ENCODE assay signal across 36 cellular contexts in the genomic region with DNA sequence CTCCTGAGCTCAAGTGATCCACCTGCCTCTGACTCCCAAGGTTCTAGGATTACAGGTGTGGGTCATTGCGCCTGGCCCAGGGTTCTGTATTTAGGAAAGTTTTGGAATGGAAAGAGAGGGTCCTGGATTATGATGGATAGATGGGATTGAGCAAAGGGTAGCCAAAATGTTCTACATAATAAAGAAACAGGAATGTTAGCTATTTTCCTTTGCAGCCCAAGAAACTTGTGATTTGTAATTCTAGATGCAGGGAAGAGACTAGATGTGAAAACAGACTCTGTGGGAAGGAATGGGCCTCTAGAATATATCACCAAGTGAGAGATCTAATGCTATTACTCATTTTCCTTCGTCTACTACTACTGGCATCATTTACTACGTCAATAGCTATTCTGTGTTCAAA.
"Had no signal": no experiment of that assay in that cellular context is flagged by ENCODE, and none has a peak within 500 bp of the region (broad histone marks: within the 10 kb centered on the region; RNA-seq: fewer than 3 reads in every experiment).

No MANE protein-coding gene starts in this region.

- H3K4me3 ChIP-seq: body of pancreas, breast epithelium had no signal

- H3K36me3 Mint-ChIP-seq: activated CD8-positive, alpha-beta memory T cell treated with anti-CD3 and anti-CD28 coated beads, Interleukin-2, amount 10 ng/mL, durations not matched to agents 7 days and 5 days; activated naive CD4-positive, alpha-beta T cell treated with anti-CD3 and anti-CD28 coated beads, Interleukin-2, amount 10 ng/mL, durations not matched to agents 7 days and 5 days; activated naive CD4-positive, alpha-beta T cell treated with anti-CD3 and anti-CD28 coated beads, Interleukin-2, amount 50 U/mL, for 24 hours; activated naive CD8-positive, alpha-beta T cell; activated naive CD8-positive, alpha-beta T cell treated with anti-CD3 and anti-CD28 coated beads, Interleukin-2, amount 10 ng/mL, durations not matched to agents 7 days and 5 days had no signal

- DNase-seq: activated CD4-positive, alpha-beta memory T cell treated with anti-CD3 and anti-CD28 coated beads, Interleukin-2, amount 10 ng/mL, durations not matched to agents 7 days and 5 days; activated CD4-positive, alpha-beta T cell treated with anti-CD3 and anti-CD28 coated beads for 1 hour; activated CD4-positive, alpha-beta T cell treated with anti-CD3 and anti-CD28 coated beads for 36 hours; activated CD4-positive, alpha-beta T cell treated with anti-CD3 and anti-CD28 coated beads for 48 hours; activated CD4-positive, alpha-beta T cell treated with anti-CD3 and anti-CD28 coated beads, Interleukin-2, amount 10 ng/mL, durations not matched to agents 7 days and 5 days; activated CD4-positive, alpha-beta T cell treated with anti-CD3 and anti-CD28 coated beads, Interleukin-2, amount 50 U/mL, for 48 hours; activated CD4-positive, CD25-positive, alpha-beta regulatory T cell; activated CD8-positive, alpha-beta memory T cell treated with anti-CD3 and anti-CD28 coated beads for 24 hours; activated CD8-positive, alpha-beta memory T cell treated with anti-CD3 and anti-CD28 coated beads, Interleukin-2, amount 10 ng/mL, durations not matched to agents 7 days and 5 days; activated CD8-positive, alpha-beta memory T cell treated with anti-CD3 and anti-CD28 coated beads, Interleukin-2, amount 50 U/mL, for 48 hours; activated CD8-positive, alpha-beta T cell treated with anti-CD3 and anti-CD28 coated beads, Interleukin-2, amount 10 ng/mL, durations not matched to agents 7 days and 5 days; activated effector memory CD4-positive, alpha-beta T cell treated with Interleukin-2 at 50 U/mL for 16 hours; activated gamma-delta T cell; activated naive CD4-positive, alpha-beta T cell treated with anti-CD3 and anti-CD28 coated beads, Interleukin-2, amount 10 ng/mL, durations not matched to agents 7 days and 5 days; activated naive CD4-positive, alpha-beta T cell treated with Interleukin-2 at 50 U/mL for 16 hours; activated naive CD8-positive, alpha-beta T cell treated with anti-CD3 and anti-CD28 coated beads, Interleukin-2, amount 10 ng/mL, durations not matched to agents 7 days and 5 days; activated naive CD8-positive, alpha-beta T cell treated with anti-CD3 and anti-CD28 coated beads, Interleukin-2, amount 50 U/mL, for 24 hours; activated T-cell treated with anti-CD3 and anti-CD28 coated beads, Interleukin-2, amount 50 U/mL, for 24 hours; activated T-cell treated with anti-CD3 and anti-CD28 coated beads, Interleukin-2, amount 50 U/mL, for 48 hours; amygdala; anterior cingulate cortex; body of pancreas; brain microvascular endothelial cell; central memory CD4-positive, alpha-beta T cell; T-helper 1 cell; T-helper 2 cell; T-helper 9 cell had no signal

- H3K4me1 ChIP-seq: body of pancreas, breast epithelium had no signal

- H3K27me3 Mint-ChIP-seq: activated CD4-positive, alpha-beta memory T cell treated with anti-CD3 and anti-CD28 coated beads, Interleukin-2, amount 10 ng/mL, durations not matched to agents 7 days and 5 days; activated CD4-positive, alpha-beta T cell treated with anti-CD3 and anti-CD28 coated beads for 36 hours; activated CD4-positive, alpha-beta T cell treated with anti-CD3 and anti-CD28 coated beads, Interleukin-2, amount 10 ng/mL, durations not matched to agents 7 days and 5 days; activated CD8-positive, alpha-beta memory T cell treated with anti-CD3 and anti-CD28 coated beads, Interleukin-2, amount 10 ng/mL, durations not matched to agents 7 days and 5 days; activated naive CD4-positive, alpha-beta T cell treated with anti-CD3 and anti-CD28 coated beads, Interleukin-2, amount 10 ng/mL, durations not matched to agents 7 days and 5 days; activated naive CD4-positive, alpha-beta T cell treated with anti-CD3 and anti-CD28 coated beads, Interleukin-2, amount 50 U/mL, for 24 hours; activated naive CD8-positive, alpha-beta T cell; activated naive CD8-positive, alpha-beta T cell treated with anti-CD3 and anti-CD28 coated beads, Interleukin-2, amount 50 U/mL, for 24 hours; activated T-cell treated with anti-CD3 and anti-CD28 coated beads, Interleukin-2, amount 50 U/mL, for 24 hours had no signal

- H3K27me3 ChIP-seq: body of pancreas, breast epithelium had no signal

- FAIRE-seq: astrocyte, TTC549 had no signal

- H3K9me3 ChIP-seq: body of pancreas, breast epithelium had no signal

- H3K9me3 Mint-ChIP-seq: activated CD4-positive, alpha-beta memory T cell treated with anti-CD3 and anti-CD28 coated beads, Interleukin-2, amount 10 ng/mL, durations not matched to agents 7 days and 5 days; activated CD4-positive, alpha-beta T cell treated with anti-CD3 and anti-CD28 coated beads, Interleukin-2, amount 10 ng/mL, durations not matched to agents 7 days and 5 days; activated naive CD4-positive, alpha-beta T cell treated with anti-CD3 and anti-CD28 coated beads, Interleukin-2, amount 10 ng/mL, durations not matched to agents 7 days and 5 days; activated naive CD4-positive, alpha-beta T cell treated with anti-CD3 and anti-CD28 coated beads, Interleukin-2, amount 50 U/mL, for 24 hours; activated naive CD8-positive, alpha-beta T cell treated with anti-CD3 and anti-CD28 coated beads, Interleukin-2, amount 10 ng/mL, durations not matched to agents 7 days and 5 days; activated naive CD8-positive, alpha-beta T cell treated with anti-CD3 and anti-CD28 coated beads, Interleukin-2, amount 50 U/mL, for 24 hours; activated T-cell treated with anti-CD3 and anti-CD28 coated beads, Interleukin-2, amount 50 U/mL, for 24 hours; activated T-helper 2 cell treated with anti-CD3 and anti-CD28 coated beads, Interferon-gamma antibody, Interleukin-2, Interleukin-4, amounts not matched to agents 10 μg/mL and 5 μg/mL and 100 μg/mL, durations not matched to agents 14 hours and 24 hours and 36 hours; T-helper 1 cell treated with Interleukin-12 subunit alpha and Interleukin-12 subunit beta and Interleukin-4 antibody, amounts not matched to agents 30 μg/mL and 1 μg/mL, for 36 hours; T-helper 2 cell treated with Interferon-gamma antibody and Interleukin-4, amounts not matched to agents 5 μg/mL and 100 μg/mL, for 36 hours had no signal

- H3K4me3 Mint-ChIP-seq: activated CD4-positive, alpha-beta memory T cell treated with anti-CD3 and anti-CD28 coated beads, Interleukin-2, amount 10 ng/mL, durations not matched to agents 7 days and 5 days; activated CD4-positive, alpha-beta T cell treated with anti-CD3 and anti-CD28 coated beads for 36 hours; activated CD4-positive, alpha-beta T cell treated with anti-CD3 and anti-CD28 coated beads, Interleukin-2, amount 10 ng/mL, durations not matched to agents 7 days and 5 days; activated CD8-positive, alpha-beta memory T cell treated with anti-CD3 and anti-CD28 coated beads, Interleukin-2, amount 10 ng/mL, durations not matched to agents 7 days and 5 days; activated CD8-positive, alpha-beta T cell treated with anti-CD3 and anti-CD28 coated beads, Interleukin-2, amount 10 ng/mL, durations not matched to agents 7 days and 5 days; activated naive CD4-positive, alpha-beta T cell treated with anti-CD3 and anti-CD28 coated beads, Interleukin-2, amount 10 ng/mL, durations not matched to agents 7 days and 5 days; activated naive CD4-positive, alpha-beta T cell treated with anti-CD3 and anti-CD28 coated beads, Interleukin-2, amount 50 U/mL, for 24 hours; activated naive CD8-positive, alpha-beta T cell; activated naive CD8-positive, alpha-beta T cell treated with anti-CD3 and anti-CD28 coated beads, Interleukin-2, amount 10 ng/mL, durations not matched to agents 7 days and 5 days; activated naive CD8-positive, alpha-beta T cell treated with anti-CD3 and anti-CD28 coated beads, Interleukin-2, amount 50 U/mL, for 24 hours; activated T-cell treated with anti-CD3 and anti-CD28 coated beads, Interleukin-2, amount 50 U/mL, for 24 hours; T-helper 1 cell treated with Interleukin-12 subunit alpha and Interleukin-12 subunit beta and Interleukin-4 antibody, amounts not matched to agents 30 μg/mL and 1 μg/mL, for 36 hours; T-helper 2 cell treated with Interferon-gamma antibody and Interleukin-4, amounts not matched to agents 5 μg/mL and 100 μg/mL, for 36 hours had no signal

- H3K27ac Mint-ChIP-seq: activated CD4-positive, alpha-beta memory T cell treated with anti-CD3 and anti-CD28 coated beads, Interleukin-2, amount 10 ng/mL, durations not matched to agents 7 days and 5 days; activated CD4-positive, alpha-beta T cell treated with anti-CD3 and anti-CD28 coated beads for 36 hours; activated CD4-positive, alpha-beta T cell treated with anti-CD3 and anti-CD28 coated beads, Interleukin-2, amount 10 ng/mL, durations not matched to agents 7 days and 5 days; activated CD8-positive, alpha-beta memory T cell treated with anti-CD3 and anti-CD28 coated beads, Interleukin-2, amount 10 ng/mL, durations not matched to agents 7 days and 5 days; activated CD8-positive, alpha-beta T cell treated with anti-CD3 and anti-CD28 coated beads, Interleukin-2, amount 10 ng/mL, durations not matched to agents 7 days and 5 days; activated naive CD4-positive, alpha-beta T cell treated with anti-CD3 and anti-CD28 coated beads, Interleukin-2, amount 10 ng/mL, durations not matched to agents 7 days and 5 days; activated naive CD8-positive, alpha-beta T cell; activated naive CD8-positive, alpha-beta T cell treated with anti-CD3 and anti-CD28 coated beads, Interleukin-2, amount 10 ng/mL, durations not matched to agents 7 days and 5 days; activated naive CD8-positive, alpha-beta T cell treated with anti-CD3 and anti-CD28 coated beads, Interleukin-2, amount 50 U/mL, for 24 hours; activated T-cell treated with anti-CD3 and anti-CD28 coated beads, Interleukin-2, amount 50 U/mL, for 24 hours; activated T-helper 2 cell treated with anti-CD3 and anti-CD28 coated beads, Interferon-gamma antibody, Interleukin-2, Interleukin-4, amounts not matched to agents 10 μg/mL and 5 μg/mL and 100 μg/mL, durations not matched to agents 14 hours and 24 hours and 36 hours; T-helper 1 cell treated with Interleukin-12 subunit alpha and Interleukin-12 subunit beta and Interleukin-4 antibody, amounts not matched to agents 30 μg/mL and 1 μg/mL, for 36 hours; T-helper 2 cell treated with Interferon-gamma antibody and Interleukin-4, amounts not matched to agents 5 μg/mL and 100 μg/mL, for 36 hours had no signal

- H3K36me3 ChIP-seq: brain microvascular endothelial cell, breast epithelium had no signal

- H3K27ac ChIP-seq: body of pancreas, brain microvascular endothelial cell, breast epithelium, VCaP had no signal
